In the genomic region with DNA sequence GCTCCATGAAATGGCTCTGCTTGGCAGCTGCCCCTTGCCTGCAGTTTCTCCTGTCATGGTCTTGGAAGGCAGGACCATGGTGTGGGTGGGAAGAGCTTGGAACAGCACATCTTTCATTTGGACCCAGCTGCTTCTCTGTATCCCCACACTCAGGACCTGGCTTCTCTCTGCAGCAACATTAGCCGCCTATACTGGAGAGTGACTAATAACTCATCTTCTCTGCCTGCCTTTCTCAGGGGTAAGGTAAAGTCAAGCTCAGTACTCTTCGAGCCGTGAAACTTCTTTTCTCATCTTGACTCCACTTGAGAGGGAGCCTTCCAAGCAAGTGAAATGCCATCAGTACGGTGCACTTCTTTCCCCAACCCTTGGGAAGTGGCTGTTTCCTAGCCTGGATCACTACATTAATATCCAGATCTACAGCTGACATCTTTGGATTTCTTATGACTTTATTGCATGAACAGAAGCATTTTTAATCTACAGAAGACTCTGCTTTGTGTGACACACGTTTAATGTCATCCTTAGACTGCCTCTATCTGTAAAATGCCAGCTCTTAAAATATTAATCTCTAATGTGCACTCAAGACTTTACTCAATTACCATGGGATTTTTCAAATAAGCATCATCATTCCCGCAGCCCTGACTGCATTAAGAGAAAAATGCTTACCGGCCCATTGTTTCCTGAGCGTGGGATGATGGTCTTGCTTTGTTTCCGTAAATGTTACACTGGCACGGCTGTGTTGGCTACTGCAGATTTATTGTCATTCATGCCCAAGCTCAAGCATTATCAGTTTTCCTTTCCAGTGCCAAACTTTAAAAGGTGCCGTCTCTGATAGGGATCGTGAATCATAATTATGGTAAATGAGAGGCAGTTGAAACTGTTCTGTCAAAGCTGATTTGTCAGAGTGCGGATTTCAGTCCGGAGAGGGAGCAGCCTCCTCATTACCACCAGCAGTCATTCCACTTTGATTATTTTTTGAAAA, we compare ENCODE assay signal across 23 cellular contexts.
"Had no signal": no experiment of that assay in that cellular context is flagged by ENCODE, and none has a peak within 500 bp of the region (broad histone marks: within the 10 kb centered on the region; RNA-seq: fewer than 3 reads in every experiment).

No MANE protein-coding gene starts in this region.

- H3K27me3 ChIP-seq: adrenal gland, colonic mucosa, MG63, SJCRH30 had no signal

- H3K4me1 ChIP-seq: adrenal gland, colonic mucosa, SJCRH30 had no signal

- H3K9me3 ChIP-seq: adrenal gland, colonic mucosa, MG63 had no signal

- H3K36me3 ChIP-seq: adrenal gland, colonic mucosa, MG63, SJCRH30 had no signal

- DNase-seq: activated B cell treated with CpG ODN at 0.5 μM for 24 hours; activated CD4-positive, alpha-beta memory T cell treated with anti-CD3 and anti-CD28 coated beads, Interleukin-2, amount 10 ng/mL, durations not matched to agents 7 days and 5 days; activated CD4-positive, alpha-beta T cell treated with anti-CD3 and anti-CD28 coated beads for 1 hour; activated CD4-positive, alpha-beta T cell treated with anti-CD3 and anti-CD28 coated beads, Interleukin-2, amount 50 U/mL, for 1 hour; activated CD8-positive, alpha-beta memory T cell treated with anti-CD3 and anti-CD28 coated beads, Interleukin-2, amount 50 U/mL, for 4 hours; activated naive CD4-positive, alpha-beta T cell treated with anti-CD3 and anti-CD28 coated beads, Interleukin-2, amount 50 U/mL, for 16 hours; activated naive CD8-positive, alpha-beta T cell treated with anti-CD3 and anti-CD28 coated beads, Interleukin-2, amount 10 ng/mL, durations not matched to agents 7 days and 5 days; activated T-cell treated with anti-CD3 and anti-CD28 coated beads, Interleukin-2, amount 50 U/mL, for 1 hour; adrenal gland; anterior cingulate cortex; cerebellar nuclear complex; colonic mucosa; MG63; MV-4-11; NCI-H1417; NCI-H1930; NCI-H2107; NCI-H446; NCI-H524; NCI-H748 treated with DMSO at 0.1 percent for 48 hours; SJCRH30; T-helper 17 cell; T-helper 9 cell had no signal

- ATAC-seq: T-helper 17 cell had no signal

- H3K27ac ChIP-seq: adrenal gland, colonic mucosa, SJCRH30 had no signal

- H3K4me3 ChIP-seq: adrenal gland, colonic mucosa, MG63, SJCRH30 had no signal
